In the genomic region with DNA sequence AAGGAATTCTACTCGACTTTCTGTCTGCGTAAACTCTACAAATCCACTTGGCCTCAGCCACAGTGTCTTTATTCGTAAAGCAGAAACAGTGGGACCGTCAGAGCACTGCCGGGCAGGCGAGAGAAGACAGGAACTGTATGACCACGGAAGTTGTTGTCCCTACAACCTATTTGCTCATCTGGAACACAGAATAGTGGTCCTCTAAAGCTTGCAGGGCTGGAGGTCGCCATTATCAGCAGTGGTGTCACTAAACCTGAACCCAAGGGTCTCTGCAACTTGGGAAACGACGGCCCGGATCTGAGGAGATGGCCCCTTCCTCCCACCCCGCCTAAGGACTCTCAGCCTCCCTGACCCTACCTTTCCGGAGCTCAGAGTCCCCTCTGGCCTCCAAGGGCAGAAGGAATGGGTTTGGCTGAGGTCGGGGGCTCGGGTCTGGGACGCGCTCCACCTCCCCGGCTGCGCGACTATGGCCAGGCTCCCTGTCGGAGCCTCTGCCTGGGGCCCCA, we compare ENCODE assay signal across 8 cellular contexts. TPM values are rescaled to one million over a fixed set of nuclear protein-coding genes. Genes with fewer than 3 reads are reported as not detected.
DNase-seq lines count a peak whose midpoint lies in the region; ATAC-seq and TF ChIP-seq lines count a peak whose summit lies in the region.

No MANE protein-coding gene starts in this region.

- in situ Hi-C loops in ACHN (cut with HindIII; ENCODE audit: low pct_ligation_motif_present, low pct_unique_long_range_greater_than_20kb, low sequenced_read_pairs): no loop called here
- in situ Hi-C loops in Panc1 (cut with HindIII; ENCODE audit: low pct_unique_long_range_greater_than_20kb, low sequenced_read_pairs): no loop called here

- TF ChIP-seq CTCF in GM20000 (IDR thresholded peaks at IDR 0.05; ENCODE audit: extremely low read depth, missing control alignments): no peak
- TF ChIP-seq CTCF in Panc1 (IDR thresholded peaks at IDR 0.05): no peak

- ATAC-seq in Panc1 (no peak), HG03097 (IDR thresholded peaks at IDR 0.05; ENCODE audit: low FRiP score, unreplicated experiment) (no peak)

- CTCF ChIA-PET in Panc1 (lab: Charles Lee): no interaction called here

- POLR2A ChIA-PET in Panc1 (lab: Charles Lee): interaction anchor here (0.6 to 0.9 kb wide), 3 partner anchors 10 to 98 kb away, joined by 3 read pairs; no protein-coding TSS in a partner anchor

- intact Hi-C loops in Panc1 (cut with micrococcal nuclease; ENCODE audit: unreplicated experiment): no loop called here

- no peaks in the 10 kb centered on the region for H3K9me3 ChIP-seq in Panc1 (ENCODE audit: control insufficient read depth, insufficient read depth, low read depth, low read length)
- no peaks in the 10 kb centered on the region for H3K9me3 ChIP-seq in effector memory CD4-positive, alpha-beta T cell (ENCODE audit: control insufficient read depth, low read length)

- H3K27me3 ChIP-seq in Panc1 (ENCODE audit: control insufficient read depth, insufficient read depth, low read length): no peaks in the 10 kb centered on the region
- H3K27me3 ChIP-seq in effector memory CD4-positive, alpha-beta T cell (replicated peaks; ENCODE audit: control insufficient read depth, insufficient read depth, low read length, poor library complexity, severe bottlenecking): no peaks in the 10 kb centered on the region

- peak overlapping the region; percentile 94 for H3K27ac ChIP-seq in Panc1 (ENCODE audit: low read length)
- H3K27ac ChIP-seq in effector memory CD4-positive, alpha-beta T cell (ENCODE audit: insufficient read depth, low read length, poor library complexity, severe bottlenecking): peak overlapping the region; percentile 80

- peaks cover 10% of the 10 kb centered on the region for H3K4me1 ChIP-seq in Panc1 (ENCODE audit: control insufficient read depth, insufficient read depth, low read length)
- peaks cover 3% of the 10 kb centered on the region for H3K4me1 ChIP-seq in effector memory CD4-positive, alpha-beta T cell (ENCODE audit: control insufficient read depth, insufficient read depth, low read length, poor library complexity, severe bottlenecking)

- BruUV-seq in Panc1 (replicated peaks; lab: Mats Ljungman, UMichigan): TSS peak; percentile 92

- peak overlapping the region; percentile 98 to 99 for H3K4me3 ChIP-seq in Panc1 (ENCODE audit: low read depth in 2 of 2, low read length in 2 of 2)
- H3K4me3 ChIP-seq in effector memory CD4-positive, alpha-beta T cell (ENCODE audit: insufficient read depth, low read depth, low read length, poor library complexity, severe bottlenecking): peak overlapping the region; percentile 91

- H3K36me3 ChIP-seq in Panc1 (ENCODE audit: control insufficient read depth, insufficient read depth, low read length): no peaks in the 10 kb centered on the region; the same call in 1 of the 2 replicates
- H3K36me3 ChIP-seq in effector memory CD4-positive, alpha-beta T cell (ENCODE audit: control insufficient read depth, insufficient read depth, low read length): peaks cover 4% of the 10 kb centered on the region

- DNase-seq in ACHN (peak; percentile 30), GM20000 (ENCODE audit: low spot score) (peak; percentile 35), Panc1 (ENCODE audit: low read depth, low spot score) (no peak), mucosa of gallbladder (ENCODE audit: low spot score) (peak; percentile 11), NK-92 (lab: John Stamatoyannopoulos, UW; ENCODE audit: unreplicated experiment) (no peak)
- no peak for DNase-seq in effector memory CD4-positive, alpha-beta T cell
- DNase-seq in effector CD8-positive, alpha-beta T cell (lab: John Stamatoyannopoulos, UW): no peak

RNA-seq across cellular contexts. Expression of gene STYXL1, which starts 0.4 kb away (rescaled TPM):
- total RNA-seq in Panc1 (2021; ENCODE audit: unreplicated experiment) (57.6 TPM), mucosa of gallbladder (28.4 TPM)
- polyA plus RNA-seq in Panc1 (2012; ENCODE audit: insufficient read length): 60.7 TPM

RNA-seq across cellular contexts. Expression of gene MDH2, which starts 0.5 kb away (rescaled TPM):
- 365 TPM for total RNA-seq in Panc1 (2021; ENCODE audit: unreplicated experiment)
- 703 TPM for polyA plus RNA-seq in Panc1 (2012; ENCODE audit: insufficient read length)
- total RNA-seq in mucosa of gallbladder: 135 TPM

RNA-seq across cellular contexts. Expression of gene TMEM120A, which starts 53.0 kb away (rescaled TPM):
- total RNA-seq in Panc1 (2021; ENCODE audit: unreplicated experiment) (71.0 TPM), mucosa of gallbladder (69.1 TPM)
- polyA plus RNA-seq in Panc1 (2012; ENCODE audit: insufficient read length): 73.8 TPM

Comparison
In these comparisons a context has a peak if more than half of its experiments do, and no peak if none do; other contexts are left out.
1. DNase-seq: peak in ACHN (single experiment), GM20000 (single experiment) and mucosa of gallbladder (single experiment); none in Panc1 (single experiment), effector memory CD4-positive, alpha-beta T cell (0 of 3), effector CD8-positive, alpha-beta T cell (single experiment) and NK-92 (single experiment).